24 cellular contexts compared by ENCODE assay signal in the genomic region with DNA sequence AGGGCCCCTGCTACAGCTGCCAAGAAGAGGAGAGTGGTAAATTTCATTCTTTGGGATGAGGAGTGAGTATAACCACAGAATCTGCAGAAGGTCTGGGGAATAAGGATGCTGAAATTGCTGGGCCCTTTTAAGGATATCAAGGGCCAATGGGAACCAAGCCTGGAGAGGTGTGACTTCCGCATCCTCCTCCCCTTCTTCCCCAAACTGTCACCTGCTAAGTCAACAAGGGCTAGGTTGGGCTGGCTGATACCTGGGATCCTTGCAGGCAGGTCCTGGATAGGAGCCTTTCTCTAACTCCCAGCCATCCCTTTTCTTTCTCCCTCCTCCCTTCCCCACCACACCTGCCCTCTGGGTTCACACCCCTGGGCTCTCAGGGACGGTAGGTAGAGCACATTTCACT. TPM values are rescaled to one million over a fixed set of nuclear protein-coding genes. Genes with fewer than 3 reads are reported as not detected.
"Had no signal": no experiment of that assay in that cellular context is flagged by ENCODE, and none has a peak within 500 bp of the region (broad histone marks: within the 10 kb centered on the region; RNA-seq: fewer than 3 reads in every experiment).

A gene with protein sequence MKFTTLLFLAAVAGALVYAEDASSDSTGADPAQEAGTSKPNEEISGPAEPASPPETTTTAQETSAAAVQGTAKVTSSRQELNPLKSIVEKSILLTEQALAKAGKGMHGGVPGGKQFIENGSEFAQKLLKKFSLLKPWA (minus strand): TSS at position 101 of the 400 bp plus-strand sequence. CDS start 54 bp downstream, at position 47.

- H3K9me3 ChIP-seq: MG63, SK-N-SH had no signal

- H3K36me3 ChIP-seq: MG63 had no signal

- H3K4me2 ChIP-seq: SK-N-SH had no signal

- ATAC-seq: HepG2 had no signal

- H3K9ac ChIP-seq: SK-N-SH had no signal

- FAIRE-seq: HepG2, RCC 7860 had no signal

- DNase-seq: IMR-90, Karpas-422, KG1, MG63, NCI-H1092, NCI-H1105 treated with DMSO at 0.1 percent for 48 hours, NCI-H1417 treated with DMSO at 0.1 percent for 48 hours, NCI-H146, NCI-H1694 treated with DMSO at 0.1 percent for 48 hours, NCI-H1930, NCI-H2081, NCI-H2107, NCI-H2227 treated with DMSO at 0.1 percent for 48 hours, NCI-H524, NCI-H526 treated with DMSO at 0.1 percent for 48 hours, NCI-H748 treated with DMSO at 0.1 percent for 48 hours, Right ventricle myocardium superior, RPMI8226, SK-N-SH had no signal

- H3K4me3 ChIP-seq: MG63 had no signal

RNA-seq across cellular contexts. Expression of the gene that starts here (rescaled TPM):
- total RNA-seq: HepG2, HT1080, IMR-90, NCI-H460, Right ventricle myocardium superior, SK-MEL-5 had no signal
- polyA plus RNA-seq: HepG2, IMR-90, SK-N-SH had no signal
